1 cellular context compared by ENCODE assay signal in the genomic region with DNA sequence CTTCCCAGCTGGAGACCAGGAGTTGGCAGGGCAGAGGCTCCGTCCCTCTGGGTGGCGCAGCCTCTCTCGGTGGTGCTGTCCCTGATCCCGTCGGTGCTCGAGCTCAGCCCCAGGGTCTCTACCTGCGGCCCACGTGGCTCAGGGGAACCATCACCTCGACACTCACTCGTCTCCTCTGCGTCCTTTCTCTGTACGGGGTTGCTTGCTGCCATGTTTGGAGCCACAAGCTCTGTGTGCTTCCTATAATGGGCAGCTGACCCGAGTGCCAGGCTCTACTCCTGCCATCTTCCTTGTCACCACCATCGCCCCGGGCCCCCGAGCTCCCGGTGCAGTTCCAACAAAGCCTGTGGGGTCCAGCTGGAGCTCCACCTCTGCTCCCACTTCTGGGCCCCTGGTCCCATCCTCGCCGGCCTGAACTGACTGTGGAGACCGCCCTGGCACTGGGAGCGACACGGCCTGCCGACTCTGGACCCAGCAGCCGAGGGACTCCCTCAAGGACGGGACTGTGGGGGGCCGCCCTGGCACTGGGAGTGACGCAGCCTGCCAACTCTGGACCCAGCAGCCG.
TF ChIP-seq lines count a peak whose summit lies in the region.

No MANE protein-coding gene starts in this region.

TF ChIP-seq in K562, 482 proteins besides CTCF, POLR2A, EP300 and RAD21:
- TF ChIP-seq KAT8 (IDR thresholded peaks at IDR 0.05; ENCODE audit: low read depth) (no peak), RBFOX2 (IDR thresholded peaks at IDR 0.05; ENCODE audit: low read depth, low read length) (peak; percentile 59), POLR2G (IDR thresholded peaks at IDR 0.05; ENCODE audit: low read depth, low read length) (peak; percentile 67; the same call in 1 of the 2 replicates), ZNF124 (CRISPR knock-in tag; IDR thresholded peaks at IDR 0.05) (no peak)
- TF ChIP-seq, protein P1, sequence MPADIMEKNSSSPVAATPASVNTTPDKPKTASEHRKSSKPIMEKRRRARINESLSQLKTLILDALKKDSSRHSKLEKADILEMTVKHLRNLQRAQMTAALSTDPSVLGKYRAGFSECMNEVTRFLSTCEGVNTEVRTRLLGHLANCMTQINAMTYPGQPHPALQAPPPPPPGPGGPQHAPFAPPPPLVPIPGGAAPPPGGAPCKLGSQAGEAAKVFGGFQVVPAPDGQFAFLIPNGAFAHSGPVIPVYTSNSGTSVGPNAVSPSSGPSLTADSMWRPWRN (IDR thresholded peaks at IDR 0.05; ENCODE audit: low read depth) = no peak
TF ChIP-seq in K562: peak in this region for 2.
